Comparison of ENCODE assay signal across 30 cellular contexts in the genomic region with DNA sequence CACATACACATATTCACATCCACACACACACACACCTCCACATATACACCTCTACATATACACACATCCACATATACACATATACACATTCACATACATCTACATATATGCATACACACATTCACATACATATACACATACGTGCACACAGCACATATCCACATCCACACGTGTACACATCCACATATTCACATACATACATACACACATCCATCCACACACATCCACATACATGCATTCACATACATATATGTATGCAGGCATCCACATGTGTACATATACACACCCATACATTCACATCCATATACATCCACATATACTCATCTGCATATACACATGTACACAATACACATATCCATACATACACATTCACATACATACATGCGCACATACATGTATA. TPM values are rescaled to one million over a fixed set of nuclear protein-coding genes. Genes with fewer than 3 reads are reported as not detected.
"Had no signal": no experiment of that assay in that cellular context is flagged by ENCODE, and none has a peak within 500 bp of the region (broad histone marks: within the 10 kb centered on the region; RNA-seq: fewer than 3 reads in every experiment).

No MANE protein-coding gene starts in this region.

- H3K36me3 ChIP-seq: left lung, lower lobe of right lung, pancreas, prostate gland, sigmoid colon, spleen, suprapubic skin, thoracic aorta, tibial artery, vagina had no signal

- H3K9me3 ChIP-seq: left lung, lower lobe of right lung, pancreas, prostate gland, sigmoid colon, spleen, suprapubic skin, thoracic aorta, tibial artery, vagina had no signal

- H3K27me3 ChIP-seq: pancreas, tibial artery, vagina had no signal

- DNase-seq: hippocampal formation; immature natural killer cell; kidney; left colon; left lung; lower lobe of right lung; mammary epithelial cell; mesenchymal stem cell; naive thymus-derived CD8-positive, alpha-beta T cell; nucleus accumbens; pancreas; posterior cingulate gyrus; retina; right cardiac atrium; sigmoid colon; small intestine; spleen; stimulated activated CD4-positive, alpha-beta T cell treated with anti-CD3 and anti-CD28 coated beads, Interleukin-4, amount 100 ng/mL, for 24 hours; stimulated activated naive CD4-positive, alpha-beta T cell; tibial artery had no signal

- ATAC-seq: left colon; left lung; lower lobe of right lung; naive thymus-derived CD8-positive, alpha-beta T cell; pancreas; right cardiac atrium; stimulated activated effector memory CD8-positive, alpha-beta T cell treated with anti-CD3 and anti-CD28 coated beads, Interleukin-12 subunit alpha, Interleukin-12 subunit beta, amount 100 ng/mL, for 72 hours had no signal

- H3K27ac ChIP-seq: left lung, lower lobe of right lung, pancreas, prostate gland, sigmoid colon, spleen, suprapubic skin, thoracic aorta, tibial artery, vagina had no signal

- H3K4me3 ChIP-seq: left lung, lower lobe of right lung, pancreas, prostate gland, sigmoid colon, spleen, suprapubic skin, thoracic aorta, tibial artery, vagina had no signal

- FAIRE-seq: kidney, pancreas, small intestine had no signal

- H3K4me1 ChIP-seq: left lung, lower lobe of right lung, pancreas, prostate gland, sigmoid colon, spleen, suprapubic skin, tibial artery, vagina had no signal

RNA-seq across cellular contexts. Expression of gene NKX2-2, which starts 25.6 kb away (rescaled TPM):
- total RNA-seq: kidney; left lung; liver; lower lobe of right lung; mammary epithelial cell; mucosa of gallbladder; naive thymus-derived CD8-positive, alpha-beta T cell; neural crest cell; right cardiac atrium; sigmoid colon; spleen; subcutaneous adipose tissue; suprapubic skin; ureter; vagina had no signal
- polyA plus RNA-seq: immature natural killer cell; liver; mammary epithelial cell; naive thymus-derived CD8-positive, alpha-beta T cell; right cardiac atrium had no signal
